Comparison of ENCODE assay signal across 9 cellular contexts in the genomic region with DNA sequence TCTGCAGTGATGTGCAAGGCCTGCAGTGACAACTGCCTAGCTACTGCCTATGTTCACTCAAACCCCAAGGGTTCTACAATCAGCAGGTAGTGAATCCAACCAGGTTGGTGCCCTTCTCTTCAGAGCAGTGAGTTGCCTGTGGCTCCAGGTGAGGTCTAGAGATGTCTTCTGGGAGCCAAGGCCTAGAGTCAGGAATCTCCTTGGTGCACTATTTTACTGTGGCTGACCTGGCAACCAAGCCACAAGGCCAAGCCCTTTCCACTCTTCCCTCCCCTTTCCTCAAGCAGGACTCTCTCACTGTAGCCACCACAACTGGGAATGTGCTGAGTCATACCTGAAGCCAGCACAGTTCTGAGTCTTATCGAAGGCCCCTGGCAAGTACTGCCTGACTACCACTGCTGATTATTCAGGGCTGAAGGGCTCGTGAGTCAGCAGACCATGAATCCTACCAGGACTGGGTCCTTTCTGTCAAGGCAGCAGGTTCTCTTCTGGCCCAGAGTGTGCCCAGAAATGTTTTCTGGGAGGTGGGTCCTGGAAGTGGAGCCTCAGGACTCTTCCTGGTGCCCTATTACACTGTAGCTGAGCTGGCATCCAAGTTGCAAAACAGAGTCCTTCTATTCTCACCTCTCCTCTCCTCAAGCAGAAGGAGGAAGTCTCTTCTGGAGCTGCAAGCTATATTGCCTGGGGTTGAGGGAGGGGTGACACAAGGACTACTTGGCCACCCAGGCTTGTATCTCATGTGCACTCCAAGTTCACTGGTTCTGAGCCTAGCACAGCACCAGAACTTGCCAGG.
DNase-seq lines count a peak whose midpoint lies in the region; ATAC-seq and TF ChIP-seq lines count a peak whose summit lies in the region.
"Had no signal": no experiment of that assay in that cellular context is flagged by ENCODE, and none has a peak within 500 bp of the region (broad histone marks: within the 10 kb centered on the region; RNA-seq: fewer than 3 reads in every experiment).

No MANE protein-coding gene starts in this region.

- H3K4me1 ChIP-seq in mesodermal cell (ENCODE audit: control insufficient read depth, insufficient read depth, low read length, poor library complexity, severe bottlenecking): no peaks in the 10 kb centered on the region

- 43 to 73% methylated on average over 2 of the region's 2 CpGs for WGBS in mesodermal cell (ENCODE audit: insufficient coverage in 2 of 2), 2 experiments

- H3K4me3 ChIP-seq in MG63: no peak overlapping the region
- no peak overlapping the region for H3K4me3 ChIP-seq in cardiac fibroblast (replicated peaks in 1 of 2; ENCODE audit: low read depth in 2 of 2, low read length in 2 of 2)
- no peak overlapping the region for H3K4me3 ChIP-seq in mesodermal cell (ENCODE audit: extremely low read depth, insufficient read depth, low read length, poor library complexity, severe bottlenecking)

- ATAC-seq in HG03095 (IDR thresholded peaks at IDR 0.05; ENCODE audit: unreplicated experiment) (no peak), GM21737 (IDR thresholded peaks at IDR 0.05; ENCODE audit: unreplicated experiment) (no peak)
- ATAC-seq: activated T-helper 17 cell treated with anti-CD3 and anti-CD28 coated beads, Interleukin-2, amount 50 U/mL, for 72 hours had no signal

- no peaks in the 10 kb centered on the region for H3K27me3 ChIP-seq in MG63

- peak overlapping the region; percentile 51 for H3K27ac ChIP-seq in mesodermal cell (ENCODE audit: low read depth, low read length, severe bottlenecking)

- DNase-seq in COLO829 (ENCODE audit: low spot score): peak; percentile 14
- DNase-seq in MG63: peak; percentile 88
- peak; percentile 91 to 94 for DNase-seq in cardiac fibroblast (ENCODE audit: low read depth in 2 of 2)
- no peak for DNase-seq in stimulated activated CD4-positive, alpha-beta T cell treated with anti-CD3 and anti-CD28 coated beads, Interleukin-15, amount 100 ng/mL, for 24 hours
- DNase-seq in NCI-H1048 (lab: John Stamatoyannopoulos, UW): no peak

- no peaks in the 10 kb centered on the region for H3K9me3 ChIP-seq in MG63
- no peaks in the 10 kb centered on the region for H3K9me3 ChIP-seq in mesodermal cell (ENCODE audit: control insufficient read depth, low read length)

- H3K36me3 ChIP-seq in MG63 (no peaks in the 10 kb centered on the region), mesodermal cell (ENCODE audit: control insufficient read depth, insufficient read depth, low read length) (no peaks in the 10 kb centered on the region)

- no peak for TF ChIP-seq CTCF in cardiac fibroblast (IDR thresholded peaks at IDR 0.05; ENCODE audit: low read depth, low read length)

Comparison
In these comparisons a context has a peak if more than half of its experiments do, and no peak if none do; other contexts are left out.
1. DNase-seq: peak in COLO829 (single experiment), MG63 (single experiment) and cardiac fibroblast (2 of 2); none in stimulated activated CD4-positive, alpha-beta T cell treated with anti-CD3 and anti-CD28 coated beads, Interleukin-15, amount 100 ng/mL, for 24 hours (single experiment) and NCI-H1048 (single experiment).